ENCODE assay signal across 1 cellular context in the genomic region with DNA sequence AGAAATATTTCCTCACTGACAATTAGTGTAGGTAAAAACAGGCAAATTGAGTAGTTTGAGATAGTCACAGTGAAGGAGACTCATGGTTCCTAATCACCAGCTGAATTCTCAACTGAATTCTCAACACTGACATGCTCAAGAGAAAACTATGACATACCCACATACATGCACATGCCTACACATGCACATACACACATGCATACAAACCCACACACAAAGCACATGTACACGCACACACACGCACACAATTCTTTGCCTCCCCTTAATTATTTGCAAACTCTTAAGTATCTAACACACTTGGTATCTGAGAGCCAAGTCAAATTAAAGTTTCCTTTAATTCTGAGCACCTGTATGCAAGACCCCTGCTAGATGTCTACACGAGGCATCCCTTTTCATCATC.
TF ChIP-seq lines count a peak whose summit lies in the region.

No MANE protein-coding gene starts in this region.

TF ChIP-seq in GM23338, 12 proteins besides CTCF, POLR2A, EP300 and RAD21 (continued from another document):
- TF ChIP-seq, protein P1, sequence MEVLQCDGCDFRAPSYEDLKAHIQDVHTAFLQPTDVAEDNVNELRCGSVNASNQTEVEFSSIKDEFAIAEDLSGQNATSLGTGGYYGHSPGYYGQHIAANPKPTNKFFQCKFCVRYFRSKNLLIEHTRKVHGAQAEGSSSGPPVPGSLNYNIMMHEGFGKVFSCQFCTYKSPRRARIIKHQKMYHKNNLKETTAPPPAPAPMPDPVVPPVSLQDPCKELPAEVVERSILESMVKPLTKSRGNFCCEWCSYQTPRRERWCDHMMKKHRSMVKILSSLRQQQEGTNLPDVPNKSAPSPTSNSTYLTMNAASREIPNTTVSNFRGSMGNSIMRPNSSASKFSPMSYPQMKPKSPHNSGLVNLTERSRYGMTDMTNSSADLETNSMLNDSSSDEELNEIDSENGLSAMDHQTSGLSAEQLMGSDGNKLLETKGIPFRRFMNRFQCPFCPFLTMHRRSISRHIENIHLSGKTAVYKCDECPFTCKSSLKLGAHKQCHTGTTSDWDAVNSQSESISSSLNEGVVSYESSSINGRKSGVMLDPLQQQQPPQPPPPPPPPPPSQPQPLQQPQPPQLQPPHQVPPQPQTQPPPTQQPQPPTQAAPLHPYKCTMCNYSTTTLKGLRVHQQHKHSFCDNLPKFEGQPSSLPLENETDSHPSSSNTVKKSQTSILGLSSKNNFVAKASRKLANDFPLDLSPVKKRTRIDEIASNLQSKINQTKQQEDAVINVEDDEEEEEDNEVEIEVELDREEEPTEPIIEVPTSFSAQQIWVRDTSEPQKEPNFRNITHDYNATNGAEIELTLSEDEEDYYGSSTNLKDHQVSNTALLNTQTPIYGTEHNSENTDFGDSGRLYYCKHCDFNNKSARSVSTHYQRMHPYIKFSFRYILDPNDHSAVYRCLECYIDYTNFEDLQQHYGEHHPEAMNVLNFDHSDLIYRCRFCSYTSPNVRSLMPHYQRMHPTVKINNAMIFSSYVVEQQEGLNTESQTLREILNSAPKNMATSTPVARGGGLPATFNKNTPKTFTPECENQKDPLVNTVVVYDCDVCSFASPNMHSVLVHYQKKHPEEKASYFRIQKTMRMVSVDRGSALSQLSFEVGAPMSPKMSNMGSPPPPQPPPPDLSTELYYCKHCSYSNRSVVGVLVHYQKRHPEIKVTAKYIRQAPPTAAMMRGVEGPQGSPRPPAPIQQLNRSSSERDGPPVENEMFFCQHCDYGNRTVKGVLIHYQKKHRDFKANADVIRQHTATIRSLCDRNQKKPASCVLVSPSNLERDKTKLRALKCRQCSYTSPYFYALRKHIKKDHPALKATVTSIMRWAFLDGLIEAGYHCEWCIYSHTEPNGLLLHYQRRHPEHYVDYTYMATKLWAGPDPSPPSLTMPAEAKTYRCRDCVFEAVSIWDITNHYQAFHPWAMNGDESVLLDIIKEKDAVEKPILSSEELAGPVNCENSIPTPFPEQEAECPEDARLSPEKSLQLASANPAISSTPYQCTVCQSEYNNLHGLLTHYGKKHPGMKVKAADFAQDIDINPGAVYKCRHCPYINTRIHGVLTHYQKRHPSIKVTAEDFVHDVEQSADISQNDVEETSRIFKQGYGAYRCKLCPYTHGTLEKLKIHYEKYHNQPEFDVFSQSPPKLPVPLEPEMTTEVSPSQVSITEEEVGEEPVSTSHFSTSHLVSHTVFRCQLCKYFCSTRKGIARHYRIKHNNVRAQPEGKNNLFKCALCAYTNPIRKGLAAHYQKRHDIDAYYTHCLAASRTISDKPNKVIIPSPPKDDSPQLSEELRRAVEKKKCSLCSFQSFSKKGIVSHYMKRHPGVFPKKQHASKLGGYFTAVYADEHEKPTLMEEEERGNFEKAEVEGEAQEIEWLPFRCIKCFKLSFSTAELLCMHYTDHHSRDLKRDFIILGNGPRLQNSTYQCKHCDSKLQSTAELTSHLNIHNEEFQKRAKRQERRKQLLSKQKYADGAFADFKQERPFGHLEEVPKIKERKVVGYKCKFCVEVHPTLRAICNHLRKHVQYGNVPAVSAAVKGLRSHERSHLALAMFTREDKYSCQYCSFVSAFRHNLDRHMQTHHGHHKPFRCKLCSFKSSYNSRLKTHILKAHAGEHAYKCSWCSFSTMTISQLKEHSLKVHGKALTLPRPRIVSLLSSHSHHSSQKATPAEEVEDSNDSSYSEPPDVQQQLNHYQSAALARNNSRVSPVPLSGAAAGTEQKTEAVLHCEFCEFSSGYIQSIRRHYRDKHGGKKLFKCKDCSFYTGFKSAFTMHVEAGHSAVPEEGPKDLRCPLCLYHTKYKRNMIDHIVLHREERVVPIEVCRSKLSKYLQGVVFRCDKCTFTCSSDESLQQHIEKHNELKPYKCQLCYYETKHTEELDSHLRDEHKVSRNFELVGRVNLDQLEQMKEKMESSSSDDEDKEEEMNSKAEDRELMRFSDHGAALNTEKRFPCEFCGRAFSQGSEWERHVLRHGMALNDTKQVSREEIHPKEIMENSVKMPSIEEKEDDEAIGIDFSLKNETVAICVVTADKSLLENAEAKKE (CRISPR knock-in tag; IDR thresholded peaks at IDR 0.05): no peak
- TF ChIP-seq NANOG (IDR thresholded peaks at IDR 0.05; ENCODE audit: borderline replicate concordance): no peak
